ENCODE assay signal across 1 cellular context in the genomic region with DNA sequence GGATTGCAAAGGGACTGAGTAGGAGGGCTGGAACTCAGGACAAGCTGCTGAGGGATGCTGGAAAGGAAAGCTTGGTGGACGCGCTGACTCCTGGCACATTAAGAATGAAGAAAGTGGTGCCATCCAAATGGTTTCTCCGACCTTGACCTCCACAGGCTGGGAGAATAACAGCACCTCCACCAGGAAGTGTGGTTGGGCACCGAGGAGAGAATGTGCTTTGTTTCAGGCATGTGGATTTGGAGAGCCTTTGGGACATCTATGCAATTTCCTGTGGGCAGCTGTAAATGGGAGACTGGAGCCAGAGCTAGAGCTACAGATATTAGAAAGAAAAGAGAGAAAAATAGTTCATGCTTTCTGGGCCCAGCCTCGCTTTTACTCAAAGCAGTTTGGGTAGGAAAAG.
TF ChIP-seq lines count a peak whose summit lies in the region.

No MANE protein-coding gene starts in this region.

TF ChIP-seq in HepG2, 621 proteins besides CTCF, POLR2A, EP300 and RAD21:
- TF ChIP-seq ZFP62 (CRISPR knock-in tag; IDR thresholded peaks at IDR 0.05) (no peak), PHB2 (IDR thresholded peaks at IDR 0.05; ENCODE audit: partially characterized antibody) (no peak), ZNF572 (CRISPR knock-in tag; IDR thresholded peaks at IDR 0.05) (no peak)
- TF ChIP-seq, protein P1, sequence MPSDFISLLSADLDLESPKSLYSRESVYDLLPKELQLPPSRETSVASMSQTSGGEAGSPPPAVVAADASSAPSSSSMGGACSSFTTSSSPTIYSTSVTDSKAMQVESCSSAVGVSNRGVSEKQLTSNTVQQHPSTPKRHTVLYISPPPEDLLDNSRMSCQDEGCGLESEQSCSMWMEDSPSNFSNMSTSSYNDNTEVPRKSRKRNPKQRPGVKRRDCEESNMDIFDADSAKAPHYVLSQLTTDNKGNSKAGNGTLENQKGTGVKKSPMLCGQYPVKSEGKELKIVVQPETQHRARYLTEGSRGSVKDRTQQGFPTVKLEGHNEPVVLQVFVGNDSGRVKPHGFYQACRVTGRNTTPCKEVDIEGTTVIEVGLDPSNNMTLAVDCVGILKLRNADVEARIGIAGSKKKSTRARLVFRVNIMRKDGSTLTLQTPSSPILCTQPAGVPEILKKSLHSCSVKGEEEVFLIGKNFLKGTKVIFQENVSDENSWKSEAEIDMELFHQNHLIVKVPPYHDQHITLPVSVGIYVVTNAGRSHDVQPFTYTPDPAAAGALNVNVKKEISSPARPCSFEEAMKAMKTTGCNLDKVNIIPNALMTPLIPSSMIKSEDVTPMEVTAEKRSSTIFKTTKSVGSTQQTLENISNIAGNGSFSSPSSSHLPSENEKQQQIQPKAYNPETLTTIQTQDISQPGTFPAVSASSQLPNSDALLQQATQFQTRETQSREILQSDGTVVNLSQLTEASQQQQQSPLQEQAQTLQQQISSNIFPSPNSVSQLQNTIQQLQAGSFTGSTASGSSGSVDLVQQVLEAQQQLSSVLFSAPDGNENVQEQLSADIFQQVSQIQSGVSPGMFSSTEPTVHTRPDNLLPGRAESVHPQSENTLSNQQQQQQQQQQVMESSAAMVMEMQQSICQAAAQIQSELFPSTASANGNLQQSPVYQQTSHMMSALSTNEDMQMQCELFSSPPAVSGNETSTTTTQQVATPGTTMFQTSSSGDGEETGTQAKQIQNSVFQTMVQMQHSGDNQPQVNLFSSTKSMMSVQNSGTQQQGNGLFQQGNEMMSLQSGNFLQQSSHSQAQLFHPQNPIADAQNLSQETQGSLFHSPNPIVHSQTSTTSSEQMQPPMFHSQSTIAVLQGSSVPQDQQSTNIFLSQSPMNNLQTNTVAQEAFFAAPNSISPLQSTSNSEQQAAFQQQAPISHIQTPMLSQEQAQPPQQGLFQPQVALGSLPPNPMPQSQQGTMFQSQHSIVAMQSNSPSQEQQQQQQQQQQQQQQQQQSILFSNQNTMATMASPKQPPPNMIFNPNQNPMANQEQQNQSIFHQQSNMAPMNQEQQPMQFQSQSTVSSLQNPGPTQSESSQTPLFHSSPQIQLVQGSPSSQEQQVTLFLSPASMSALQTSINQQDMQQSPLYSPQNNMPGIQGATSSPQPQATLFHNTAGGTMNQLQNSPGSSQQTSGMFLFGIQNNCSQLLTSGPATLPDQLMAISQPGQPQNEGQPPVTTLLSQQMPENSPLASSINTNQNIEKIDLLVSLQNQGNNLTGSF (CRISPR knock-in tag; IDR thresholded peaks at IDR 0.05), result no peak
